Comparison of ENCODE assay signal across 12 cellular contexts in genomic region chr2:119233326-119234020, GRCh38. TPM values are rescaled to one million over a fixed set of nuclear protein-coding genes. Genes with fewer than 3 reads are reported as not detected.
DNase-seq lines count a peak whose midpoint lies in the region; ATAC-seq, FAIRE-seq and TF ChIP-seq lines count a peak whose summit lies in the region.
"Had no signal": no experiment of that assay in that cellular context is flagged by ENCODE, and none has a peak within 500 bp of the region (broad histone marks: within the 10 kb centered on the region; RNA-seq: fewer than 3 reads in every experiment).

No MANE protein-coding gene starts in this region.

- H3K79me2 ChIP-seq in parathyroid adenoma = peaks cover 19% of the 10 kb centered on the region

- no peaks in the 10 kb centered on the region for H3K27me3 ChIP-seq in parathyroid adenoma (ENCODE audit: control insufficient read depth, insufficient read depth, low read length)

- TF ChIP-seq CTCF in parathyroid adenoma (IDR thresholded peaks at IDR 0.05) = no peak

- H3K4me3 ChIP-seq in parathyroid adenoma (ENCODE audit: low read depth, low read length) = no peak overlapping the region
- H3K4me3 ChIP-seq: SK-N-MC had no signal

- no peak overlapping the region for H3K4me2 ChIP-seq in parathyroid adenoma (ENCODE audit: low read length)

- no peaks in the 10 kb centered on the region for H3K9me3 ChIP-seq in parathyroid adenoma (ENCODE audit: control insufficient read depth, low read length)

- H2AFZ ChIP-seq in parathyroid adenoma = no peak overlapping the region

- DNase-seq in RCC 7860 (ENCODE audit: low spot score) (peak; percentile 84), NCI-H774 (lab: John Stamatoyannopoulos, UW) (no peak), NCI-H187 (lab: John Stamatoyannopoulos, UW) (no peak), nucleus accumbens (lab: John Stamatoyannopoulos, UW) (no peak), cerebellum (ENCODE audit: low spot score) (no peak)
- DNase-seq: activated gamma-delta T cell; naive thymus-derived CD4-positive, alpha-beta T cell had no signal

- ATAC-seq in GM18868 (IDR thresholded peaks at IDR 0.05; ENCODE audit: unreplicated experiment) (peak; percentile 69), HG02840 (IDR thresholded peaks at IDR 0.05; ENCODE audit: low FRiP score, unreplicated experiment) (peak; percentile 55)
- ATAC-seq: naive thymus-derived CD4-positive, alpha-beta T cell had no signal

- peak; percentile 90 for FAIRE-seq in RCC 7860 (lab: Jason Lieb, UNC)

- H3K27ac ChIP-seq in parathyroid adenoma = peak overlapping the region; percentile 58
- H3K27ac ChIP-seq: epithelial cell of prostate, SK-N-MC had no signal

- H3K9ac ChIP-seq in parathyroid adenoma = no peak overlapping the region

- H3K4me1 ChIP-seq in parathyroid adenoma = peaks cover 53% of the 10 kb centered on the region

- no peaks in the 10 kb centered on the region for H3K36me3 ChIP-seq in parathyroid adenoma (ENCODE audit: control insufficient read depth, insufficient read depth, low read length)

RNA-seq across cellular contexts. Expression of gene STEAP3, which starts 9.8 kb away (rescaled TPM):
- 1.4 TPM for total RNA-seq in cerebellum
